Comparison of ENCODE assay signal across 19 cellular contexts in the genomic region with DNA sequence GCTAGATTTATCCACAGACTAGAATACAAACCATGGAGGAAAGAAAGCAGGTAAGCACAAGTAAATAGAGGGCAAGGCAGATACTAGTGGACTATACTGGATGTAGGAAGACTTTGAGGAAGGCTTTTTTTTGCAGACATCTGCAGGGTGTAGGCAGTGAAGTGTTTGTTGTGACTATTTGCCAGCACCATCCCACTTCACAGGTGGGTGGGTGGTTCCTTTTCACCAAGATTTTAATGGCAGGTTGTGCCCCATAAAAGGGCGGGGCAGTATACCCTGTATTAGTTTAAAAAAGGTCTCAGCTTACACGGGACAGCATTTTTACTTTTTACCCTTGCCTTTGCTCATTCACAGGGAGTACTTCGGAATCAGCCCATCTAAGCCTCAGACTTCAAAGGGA.
"Had no signal": no experiment of that assay in that cellular context is flagged by ENCODE, and none has a peak within 500 bp of the region (broad histone marks: within the 10 kb centered on the region; RNA-seq: fewer than 3 reads in every experiment).

No MANE protein-coding gene starts in this region.

- H3K36me3 ChIP-seq: heart right ventricle, lower lobe of right lung, prostate gland, right atrium auricular region, tibial nerve had no signal

- H3K9me3 ChIP-seq: heart right ventricle, lower lobe of right lung, prostate gland, right atrium auricular region, tibial nerve had no signal

- H3K27ac ChIP-seq: epithelial cell of prostate, heart right ventricle, lower lobe of right lung, right atrium auricular region had no signal

- DNase-seq: activated B cell treated with CpG ODN at 0.5 μM for 24 hours; activated CD4-positive, alpha-beta T cell treated with anti-CD3 and anti-CD28 coated beads for 36 hours; activated CD4-positive, alpha-beta T cell treated with anti-CD3 and anti-CD28 coated beads, Interleukin-2, amount 50 U/mL, for 4 hours; activated CD8-positive, alpha-beta memory T cell treated with anti-CD3 and anti-CD28 coated beads for 24 hours; activated CD8-positive, alpha-beta memory T cell treated with anti-CD3 and anti-CD28 coated beads, Interleukin-2, amount 50 U/mL, for 4 hours; activated naive CD4-positive, alpha-beta T cell treated with anti-CD3 and anti-CD28 coated beads for 36 hours; activated naive CD8-positive, alpha-beta T cell treated with anti-CD3 and anti-CD28 coated beads, Interleukin-2, amount 10 ng/mL, durations not matched to agents 7 days and 5 days; activated T-cell treated with anti-CD3 and anti-CD28 coated beads, Interleukin-2, amount 50 U/mL, for 4 hours; amniotic stem cell; heart right ventricle; lower lobe of right lung; mesendoderm; naive thymus-derived CD4-positive, alpha-beta T cell; stimulated activated CD4-positive, alpha-beta T cell treated with anti-CD3 and anti-CD28 coated beads, Interleukin-12 subunit alpha, Interleukin-12 subunit beta, amount 100 ng/mL, for 4 hours; T1000 had no signal

- H3K4me3 ChIP-seq: heart right ventricle, lower lobe of right lung, prostate gland, right atrium auricular region, tibial nerve had no signal

- H3K4me1 ChIP-seq: prostate gland had no signal

- ATAC-seq: activated CD4-positive, alpha-beta T cell treated with anti-CD3 and anti-CD28 coated beads for 36 hours; activated T-cell treated with anti-CD3 and anti-CD28 coated beads, Interleukin-2, amount 50 U/mL, for 4 hours; heart right ventricle; lower lobe of right lung; naive thymus-derived CD4-positive, alpha-beta T cell had no signal

- H3K27me3 ChIP-seq: heart right ventricle, right atrium auricular region, tibial nerve had no signal
